In the genomic region with DNA sequence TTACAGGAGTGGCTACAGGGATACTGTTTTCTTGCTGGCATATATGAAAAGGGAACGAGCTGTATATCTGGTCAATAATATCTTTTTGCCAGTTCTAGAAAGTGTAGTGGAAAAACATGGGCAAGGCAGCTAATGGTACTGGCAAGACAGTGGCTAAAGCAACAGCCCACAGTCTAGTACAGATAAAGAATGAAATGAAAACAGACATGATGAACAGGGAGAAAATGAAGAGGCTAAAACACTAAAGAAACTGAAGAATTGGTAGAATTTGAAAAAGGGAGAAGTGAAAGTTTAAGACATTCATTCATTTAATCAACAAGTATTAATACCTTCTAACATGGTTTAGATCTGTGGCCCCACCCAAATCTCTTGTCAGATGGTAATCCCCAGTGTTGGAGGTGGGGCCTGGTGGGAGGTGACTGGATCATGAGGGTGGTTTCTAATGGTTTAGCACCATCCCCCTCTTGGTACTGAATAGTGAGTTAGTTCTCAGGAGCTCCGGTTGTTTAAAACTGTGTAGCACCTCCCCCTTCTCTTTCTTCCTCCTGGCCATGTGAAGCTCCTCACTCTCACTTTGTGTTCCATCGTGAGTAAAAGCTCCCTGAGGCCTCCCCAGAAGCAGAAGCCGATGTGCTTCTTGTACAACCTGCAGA, we compare ENCODE assay signal across 17 cellular contexts.
"Had no signal": no experiment of that assay in that cellular context is flagged by ENCODE, and none has a peak within 500 bp of the region (broad histone marks: within the 10 kb centered on the region; RNA-seq: fewer than 3 reads in every experiment).

No MANE protein-coding gene starts in this region.

- H3K4me3 ChIP-seq: transverse colon, vagina had no signal

- FAIRE-seq: bronchial epithelial cell had no signal

- ATAC-seq: activated CD4-positive, CD25-positive, alpha-beta regulatory T cell treated with anti-CD3 and anti-CD28 coated beads, Interleukin-2, amount 50 U/mL, for 24 hours; activated CD8-positive, alpha-beta memory T cell treated with anti-CD3 and anti-CD28 coated beads, Interleukin-2, amount 10 ng/mL, durations not matched to agents 7 days and 5 days; effector memory CD8-positive, alpha-beta T cell; left ventricle myocardium superior; stimulated activated naive B cell treated with anti-CD40 and anti-IgM and Interleukin-4, amounts not matched to agents 10 μg/mL and 1 μg/mL and 100 μg/mL, for 72 hours had no signal

- H3K9me3 Mint-ChIP-seq: effector memory CD8-positive, alpha-beta T cell; nephron; stimulated activated naive B cell treated with anti-CD40 and anti-IgM and Interleukin-4, amounts not matched to agents 10 μg/mL and 1 μg/mL and 100 μg/mL, for 72 hours had no signal

- H3K27me3 Mint-ChIP-seq: activated CD8-positive, alpha-beta memory T cell treated with anti-CD3 and anti-CD28 coated beads, Interleukin-2, amount 10 ng/mL, durations not matched to agents 7 days and 5 days; activated T-cell treated with anti-CD3 and anti-CD28 coated beads, Interleukin-2, amount 50 U/mL, for 24 hours; effector memory CD8-positive, alpha-beta T cell had no signal

- H3K4me1 Mint-ChIP-seq: nephron had no signal

- H3K4me3 Mint-ChIP-seq: activated CD8-positive, alpha-beta memory T cell treated with anti-CD3 and anti-CD28 coated beads, Interleukin-2, amount 10 ng/mL, durations not matched to agents 7 days and 5 days; activated T-cell treated with anti-CD3 and anti-CD28 coated beads, Interleukin-2, amount 50 U/mL, for 24 hours; effector memory CD8-positive, alpha-beta T cell; nephron; stimulated activated naive B cell treated with anti-CD40 and anti-IgM and Interleukin-4, amounts not matched to agents 10 μg/mL and 1 μg/mL and 100 μg/mL, for 72 hours had no signal

- DNase-seq: activated CD4-positive, alpha-beta T cell treated with anti-CD3 and anti-CD28 coated beads, Interleukin-2, amount 50 U/mL, for 4 hours; activated CD8-positive, alpha-beta memory T cell treated with anti-CD3 and anti-CD28 coated beads, Interleukin-2, amount 10 ng/mL, durations not matched to agents 7 days and 5 days; activated effector memory CD4-positive, alpha-beta T cell treated with Interleukin-2 at 50 U/mL for 16 hours; activated naive CD4-positive, alpha-beta T cell treated with anti-CD3 and anti-CD28 coated beads, Interleukin-2, amount 50 U/mL, for 16 hours; activated T-cell treated with anti-CD3 and anti-CD28 coated beads, Interleukin-2, amount 50 U/mL, for 24 hours; dermis blood vessel endothelial cell; effector memory CD8-positive, alpha-beta T cell; left ventricle myocardium superior; nucleus accumbens; posterior cingulate gyrus; stimulated activated CD4-positive, alpha-beta T cell treated with anti-CD3 and anti-CD28 coated beads, Interleukin-2, amount 100 ng/mL, for 48 hours; stimulated activated naive B cell treated with anti-CD40 and anti-IgM and Interleukin-4, amounts not matched to agents 10 μg/mL and 1 μg/mL and 100 μg/mL, for 72 hours; transverse colon had no signal

- H3K27me3 ChIP-seq: transverse colon, vagina had no signal

- H3K27ac ChIP-seq: transverse colon, vagina had no signal

- H3K36me3 Mint-ChIP-seq: stimulated activated naive B cell treated with anti-CD40 and anti-IgM and Interleukin-4, amounts not matched to agents 10 μg/mL and 1 μg/mL and 100 μg/mL, for 72 hours had no signal

- H3K4me1 ChIP-seq: transverse colon, vagina had no signal

- H3K9me3 ChIP-seq: transverse colon, vagina had no signal

- H3K27ac Mint-ChIP-seq: activated CD8-positive, alpha-beta memory T cell treated with anti-CD3 and anti-CD28 coated beads, Interleukin-2, amount 10 ng/mL, durations not matched to agents 7 days and 5 days; activated T-cell treated with anti-CD3 and anti-CD28 coated beads, Interleukin-2, amount 50 U/mL, for 24 hours; effector memory CD8-positive, alpha-beta T cell; nephron; stimulated activated naive B cell treated with anti-CD40 and anti-IgM and Interleukin-4, amounts not matched to agents 10 μg/mL and 1 μg/mL and 100 μg/mL, for 72 hours had no signal

- H3K36me3 ChIP-seq: transverse colon, vagina had no signal
